Comparison of ENCODE assay signal across 22 cellular contexts in the genomic region with DNA sequence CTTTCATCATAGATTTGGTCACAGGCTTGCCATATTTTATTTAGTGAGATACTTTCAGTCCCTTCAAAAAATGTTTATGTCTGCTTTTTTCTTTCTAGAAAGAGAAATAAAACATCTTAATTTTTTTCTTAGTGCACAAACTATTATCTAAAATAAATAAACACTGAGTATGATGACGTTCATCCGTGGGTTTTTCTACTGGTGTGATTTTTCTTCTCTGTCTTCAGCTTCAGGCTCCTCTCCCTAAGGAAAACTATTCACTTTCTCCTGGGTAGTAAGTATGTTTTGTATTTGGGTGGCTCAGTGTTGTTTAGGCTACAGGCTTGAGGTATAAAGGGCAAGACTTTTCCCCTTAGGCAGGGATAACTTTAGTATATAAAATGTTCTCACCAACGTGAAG.
DNase-seq lines count a peak whose midpoint lies in the region; ATAC-seq and TF ChIP-seq lines count a peak whose summit lies in the region.
"Had no signal": no experiment of that assay in that cellular context is flagged by ENCODE, and none has a peak within 500 bp of the region (broad histone marks: within the 10 kb centered on the region; RNA-seq: fewer than 3 reads in every experiment).

No MANE protein-coding gene starts in this region.

- H3K4me1 Mint-ChIP-seq in chondrocyte (ENCODE audit: low read depth), result peaks cover 55% of the 10 kb centered on the region
- H3K4me1 Mint-ChIP-seq: CD4-positive, CD25-positive, alpha-beta regulatory T cell had no signal

- H3K9me3 Mint-ChIP-seq in chondrocyte (ENCODE audit: low read depth), result no peaks in the 10 kb centered on the region
- H3K9me3 Mint-ChIP-seq: H9, IgD-negative memory B cell had no signal

- peaks cover 2% of the 10 kb centered on the region for H3K27me3 Mint-ChIP-seq in chondrocyte (ENCODE audit: low read depth)
- H3K27me3 Mint-ChIP-seq: CD4-positive, CD25-positive, alpha-beta regulatory T cell had no signal

- no peak overlapping the region for H3K4me3 Mint-ChIP-seq in chondrocyte (ENCODE audit: unreplicated experiment)
- H3K4me3 Mint-ChIP-seq: CD4-positive, CD25-positive, alpha-beta regulatory T cell; H9; IgD-negative memory B cell had no signal

- H4K20me1 ChIP-seq in osteoblast (ENCODE audit: insufficient read depth, low read length), result no peaks in the 10 kb centered on the region

- peaks cover 1% of the 10 kb centered on the region for H3K36me3 Mint-ChIP-seq in chondrocyte (ENCODE audit: low read depth)
- H3K36me3 Mint-ChIP-seq: CD4-positive, CD25-positive, alpha-beta regulatory T cell; IgD-negative memory B cell had no signal

- H3K79me2 ChIP-seq in osteoblast (ENCODE audit: insufficient read depth, low read length), result no peaks in the 10 kb centered on the region

- H3K9me3 ChIP-seq in osteoblast (ENCODE audit: low read depth, low read length) (no peaks in the 10 kb centered on the region), MG63 (no peaks in the 10 kb centered on the region)
- H3K9me3 ChIP-seq: Caco-2, Peyer's patch, SJCRH30 had no signal

- H3K4me1 ChIP-seq in osteoblast (ENCODE audit: insufficient read depth, low read length), result no peaks in the 10 kb centered on the region
- H3K4me1 ChIP-seq: SJCRH30 had no signal

- TF ChIP-seq CTCF in chondrocyte (IDR thresholded peaks at IDR 0.05) (no peak), fibroblast of villous mesenchyme (IDR thresholded peaks at IDR 0.05; ENCODE audit: insufficient read depth, low read depth, low read length) (no peak), osteoblast (IDR thresholded peaks at IDR 0.05; ENCODE audit: extremely low read depth, low read depth, low read length) (no peak)

- H3K27me3 ChIP-seq in osteoblast (ENCODE audit: insufficient read depth, low read length) (peaks cover 5% of the 10 kb centered on the region), MG63 (no peaks in the 10 kb centered on the region)
- H3K27me3 ChIP-seq: Peyer's patch, SJCRH30 had no signal

- H2AFZ ChIP-seq in osteoblast (ENCODE audit: low read length), result no peak overlapping the region
- H2AFZ ChIP-seq: GM23248 had no signal

- ATAC-seq in HG03175 (IDR thresholded peaks at IDR 0.05; ENCODE audit: unreplicated experiment), result no peak

- H3K4me3 ChIP-seq in fibroblast of villous mesenchyme (ENCODE audit: low read depth, low read length), result no peak overlapping the region
- H3K4me3 ChIP-seq in osteoblast (ENCODE audit: insufficient read depth, low read length), result no peak overlapping the region
- H3K4me3 ChIP-seq in MG63, result no peak overlapping the region
- H3K4me3 ChIP-seq: GM23248, Peyer's patch, SJCRH30 had no signal

- H3K36me3 ChIP-seq in osteoblast (ENCODE audit: insufficient read depth, low read length) (no peaks in the 10 kb centered on the region), MG63 (no peaks in the 10 kb centered on the region)
- H3K36me3 ChIP-seq: Peyer's patch, SJCRH30 had no signal

- peak overlapping the region; percentile 72 for H3K27ac Mint-ChIP-seq in chondrocyte (ENCODE audit: unreplicated experiment)
- H3K27ac Mint-ChIP-seq: H9, IgD-negative memory B cell had no signal

- peak; percentile 22 for DNase-seq in EH (ENCODE audit: low read depth)
- DNase-seq in chondrocyte (ENCODE audit: low spot score), result no peak
- peak; percentile 47 for DNase-seq in fibroblast of villous mesenchyme (ENCODE audit: low read depth)
- peak; percentile 38 for DNase-seq in osteoblast (ENCODE audit: insufficient read length, low spot score, missing footprints)
- no peak for DNase-seq in stimulated activated CD4-positive, alpha-beta T cell treated with anti-CD3 and anti-CD28 coated beads, Interleukin-2, amount 100 ng/mL, for 24 hours
- DNase-seq in MG63, result no peak
- DNase-seq: Caco-2; CD4-positive, CD25-positive, alpha-beta regulatory T cell; DMS 273 treated with DMSO at 0.1 percent for 48 hours; DND-41; GM23248; H9; MV-4-11; NCI-H1694 treated with DMSO at 0.1 percent for 48 hours; NCI-H2081 treated with DMSO at 0.1 percent for 48 hours; NCI-H2171 treated with DMSO at 0.1 percent for 48 hours; NCI-H446; NCI-H526; Peyer's patch; SJCRH30 had no signal

- H3K4me2 ChIP-seq in osteoblast (ENCODE audit: insufficient read depth, low read length), result no peak overlapping the region

- no peak overlapping the region for H3K27ac ChIP-seq in osteoblast (ENCODE audit: low read depth, low read length)
- H3K27ac ChIP-seq: GM23248, SJCRH30 had no signal

Comparison
In these comparisons a context has a peak if more than half of its experiments do, and no peak if none do; other contexts are left out.
1. DNase-seq: peak in EH (single experiment), fibroblast of villous mesenchyme (single experiment) and osteoblast (single experiment); none in chondrocyte (single experiment), stimulated activated CD4-positive, alpha-beta T cell treated with anti-CD3 and anti-CD28 coated beads, Interleukin-2, amount 100 ng/mL, for 24 hours (0 of 2) and MG63 (single experiment).